In the genomic region with DNA sequence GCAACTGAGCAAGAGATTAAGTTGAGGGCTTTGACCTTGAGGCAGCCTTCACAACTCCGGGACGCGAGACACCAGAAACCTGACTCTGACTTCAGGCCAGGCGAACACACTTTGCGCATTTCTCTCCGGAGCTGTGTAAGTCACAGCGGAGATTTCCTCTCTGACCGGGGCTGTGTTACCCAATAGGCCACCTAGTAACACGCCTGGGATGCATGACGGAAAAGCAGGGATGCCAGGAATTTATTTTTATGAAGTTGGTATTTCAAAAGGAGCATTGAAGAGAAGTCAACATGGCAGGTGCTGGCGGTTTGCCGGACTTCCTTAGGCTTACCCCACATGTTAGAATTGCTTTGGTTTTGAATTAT, we compare ENCODE assay signal across 34 cellular contexts. TPM values are rescaled to one million over a fixed set of nuclear protein-coding genes. Genes with fewer than 3 reads are reported as not detected.
"Had no signal": no experiment of that assay in that cellular context is flagged by ENCODE, and none has a peak within 500 bp of the region (broad histone marks: within the 10 kb centered on the region; RNA-seq: fewer than 3 reads in every experiment).

No MANE protein-coding gene starts in this region.

- FAIRE-seq: bronchial epithelial cell had no signal

- ATAC-seq: activated CD8-positive, alpha-beta memory T cell treated with anti-CD3 and anti-CD28 coated beads, Interleukin-2, amount 10 ng/mL, durations not matched to agents 7 days and 5 days; activated naive CD8-positive, alpha-beta T cell treated with anti-CD3 and anti-CD28 coated beads, Interleukin-2, amount 50 U/mL, for 24 hours; Panc1; Right ventricle myocardium inferior had no signal

- H3K27ac ChIP-seq: WERI-Rb-1 had no signal

- DNase-seq: activated CD4-positive, alpha-beta memory T cell treated with anti-CD3 and anti-CD28 coated beads, Interleukin-2, amount 10 ng/mL, durations not matched to agents 7 days and 5 days; activated CD4-positive, alpha-beta T cell treated with anti-CD3 and anti-CD28 coated beads for 1 hour; activated CD4-positive, alpha-beta T cell treated with anti-CD3 and anti-CD28 coated beads for 48 hours; activated CD4-positive, CD25-positive, alpha-beta regulatory T cell; activated CD8-positive, alpha-beta memory T cell treated with anti-CD3 and anti-CD28 coated beads for 24 hours; activated CD8-positive, alpha-beta memory T cell treated with anti-CD3 and anti-CD28 coated beads, Interleukin-2, amount 10 ng/mL, durations not matched to agents 7 days and 5 days; activated CD8-positive, alpha-beta memory T cell treated with anti-CD3 and anti-CD28 coated beads, Interleukin-2, amount 50 U/mL, for 48 hours; activated effector memory CD4-positive, alpha-beta T cell treated with Interleukin-2 at 50 U/mL for 16 hours; activated naive CD4-positive, alpha-beta T cell treated with anti-CD3 and anti-CD28 coated beads, Interleukin-2, amount 10 ng/mL, durations not matched to agents 7 days and 5 days; activated naive CD8-positive, alpha-beta T cell treated with anti-CD3 and anti-CD28 coated beads, Interleukin-2, amount 50 U/mL, for 24 hours; activated T-cell treated with anti-CD3 and anti-CD28 coated beads, Interleukin-2, amount 50 U/mL, for 48 hours; anterior cingulate cortex; Karpas-422; KBM-7; NCI-H1105; NCI-H1417 treated with DMSO at 0.1 percent for 48 hours; NCI-H187 treated with DMSO at 0.1 percent for 48 hours; NCI-H2081; NCI-H2171 treated with DMSO at 0.1 percent for 48 hours; NCI-H2227 treated with DMSO at 0.1 percent for 48 hours; NCI-H446; NCI-H524 treated with DMSO at 0.1 percent for 48 hours; SIG-M5; SW 1271; T1000; WERI-Rb-1 had no signal

- H3K36me3 ChIP-seq: WERI-Rb-1 had no signal

RNA-seq across cellular contexts. Expression of gene FZD10, which starts 23.8 kb away (rescaled TPM):
- total RNA-seq: activated CD4-positive, alpha-beta memory T cell treated with anti-CD3 and anti-CD28 coated beads, Interleukin-2, amount 10 ng/mL, durations not matched to agents 7 days and 5 days; activated CD8-positive, alpha-beta memory T cell treated with anti-CD3 and anti-CD28 coated beads, Interleukin-2, amount 10 ng/mL, durations not matched to agents 7 days and 5 days; MCF 10A; Right ventricle myocardium inferior; RPMI7951; SK-MEL-5; T-helper 1 cell treated with Interleukin-12 subunit alpha and Interleukin-12 subunit beta and Interleukin-4 antibody, amounts not matched to agents 30 ng/mL and 1 ng/mL, for 36 hours; T-helper 2 cell treated with Interferon-gamma antibody and Interleukin-4, amounts not matched to agents 100 ng/mL and 5 ng/mL, for 36 hours had no signal
